12 cellular contexts compared by ENCODE assay signal in the genomic region with DNA sequence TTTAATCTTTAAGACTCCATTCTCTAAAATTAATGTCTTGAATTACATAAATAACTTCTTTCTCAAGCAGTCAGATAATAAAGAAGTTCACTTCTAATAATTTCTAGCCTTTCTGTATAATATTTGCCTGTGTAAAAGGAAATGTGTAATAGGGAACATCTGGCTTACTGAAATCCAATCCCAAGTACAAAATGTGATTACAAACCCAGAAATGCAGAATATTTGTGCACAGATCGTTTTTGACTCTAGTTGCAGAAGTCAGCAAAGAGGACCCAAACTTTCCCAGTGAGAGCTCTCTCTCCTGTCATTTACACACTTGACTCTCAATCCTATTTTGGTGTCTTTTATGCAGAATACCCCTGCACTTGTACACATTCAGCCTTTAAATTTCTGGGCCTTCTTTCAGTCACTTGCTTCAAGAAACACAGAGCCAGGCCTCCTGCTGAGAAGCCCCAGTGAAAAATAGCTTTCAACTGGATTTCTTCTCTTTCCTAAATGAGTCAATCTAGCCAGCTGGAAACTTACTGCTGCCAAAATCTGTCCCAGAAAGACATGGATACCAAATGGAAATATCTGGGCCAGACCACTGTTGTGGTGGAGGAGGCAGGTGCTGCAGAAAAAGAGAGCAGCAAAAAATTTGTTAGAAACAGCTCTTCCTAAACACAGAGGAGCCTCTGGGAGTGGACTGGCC.
DNase-seq lines count a peak whose midpoint lies in the region; TF ChIP-seq lines count a peak whose summit lies in the region.
"Had no signal": no experiment of that assay in that cellular context is flagged by ENCODE, and none has a peak within 500 bp of the region (broad histone marks: within the 10 kb centered on the region; RNA-seq: fewer than 3 reads in every experiment).

No MANE protein-coding gene starts in this region.

- H3K27ac ChIP-seq in SJSA1 = peak overlapping the region; percentile 56; the same call in 1 of the 2 replicates
- H3K27ac ChIP-seq in cingulate gyrus (ENCODE audit: low read depth, low read length) = peak overlapping the region; percentile 76
- H3K27ac ChIP-seq in mesenchymal stem cell (ENCODE audit: low read length, poor library complexity, severe bottlenecking) = peak overlapping the region; percentile 55
- H3K27ac ChIP-seq in tibial nerve = peak overlapping the region in 3 of 4 donors; percentile 32 to 88 (median 87)
- no peak overlapping the region for H3K27ac ChIP-seq in mesendoderm (ENCODE audit: low read depth, low read length)

- H3K4me2 ChIP-seq in mesenchymal stem cell (ENCODE audit: low read length, poor library complexity, severe bottlenecking) (no peak overlapping the region), mesendoderm (ENCODE audit: low read length) (no peak overlapping the region)

- DNase-seq in SJSA1 (ENCODE audit: low read depth in 1 of 2, low spot score in 2 of 2) = no peak
- no peak for DNase-seq in mesenchymal stem cell
- DNase-seq in tibial nerve (ENCODE audit: low spot score in 2 of 2) = no peak
- no peak for DNase-seq in stimulated activated naive CD4-positive, alpha-beta T cell (lab: John Stamatoyannopoulos, UW)
- DNase-seq in mesendoderm = no peak
- DNase-seq in activated CD8-positive, alpha-beta memory T cell treated with anti-CD3 and anti-CD28 coated beads, Interleukin-2, amount 50 U/mL, for 4 hours = no peak
- DNase-seq: activated CD8-positive, alpha-beta T cell treated with anti-CD3 and anti-CD28 coated beads, Interleukin-2, amount 10 ng/mL, durations not matched to agents 7 days and 5 days; activated naive CD8-positive, alpha-beta T cell treated with anti-CD3 and anti-CD28 coated beads for 36 hours; DMS79; kidney; NCI-H1092 treated with DMSO at 0.1 percent for 48 hours had no signal

- TF ChIP-seq POLR2A in tibial nerve (IDR thresholded peaks at IDR 0.05) = no peak

- TF ChIP-seq EP300 in tibial nerve (IDR thresholded peaks at IDR 0.05) = no peak

- H3K79me1 ChIP-seq in mesenchymal stem cell (replicated peaks; ENCODE audit: low read length, poor library complexity, severe bottlenecking) (peaks cover 15% of the 10 kb centered on the region), mesendoderm (ENCODE audit: low read length) (no peaks in the 10 kb centered on the region)

- H3K4ac ChIP-seq in mesenchymal stem cell (ENCODE audit: low read depth in 1 of 2, low read length in 2 of 2) (no peak overlapping the region), mesendoderm (ENCODE audit: low read depth, low read length) (no peak overlapping the region)

- H4K91ac ChIP-seq in mesenchymal stem cell (ENCODE audit: low read length) = no peak overlapping the region

- no peak overlapping the region for H3K23ac ChIP-seq in mesenchymal stem cell (ENCODE audit: low read length in 2 of 2)
- no peak overlapping the region for H3K23ac ChIP-seq in mesendoderm (ENCODE audit: low read length)

- H4K8ac ChIP-seq in mesenchymal stem cell (ENCODE audit: low read length) (no peak overlapping the region), mesendoderm (ENCODE audit: low read depth, low read length) (no peak overlapping the region)

- no peak overlapping the region for H3K56ac ChIP-seq in mesendoderm (ENCODE audit: low read length)

- H2BK12ac ChIP-seq in mesenchymal stem cell (ENCODE audit: low read length in 2 of 2) = no peak overlapping the region

- H2BK15ac ChIP-seq in mesenchymal stem cell (ENCODE audit: low read depth, poor library complexity, severe bottlenecking) (no peak overlapping the region), mesendoderm (replicated peaks; ENCODE audit: low read depth) (no peak overlapping the region)

- no peak for TF ChIP-seq CTCF in tibial nerve (IDR thresholded peaks at IDR 0.05)

- no peaks in the 10 kb centered on the region for H3K9me3 ChIP-seq in SJSA1 (replicated peaks)
- H3K9me3 ChIP-seq in mesenchymal stem cell (ENCODE audit: control insufficient read depth, low read length) = no peaks in the 10 kb centered on the region
- H3K9me3 ChIP-seq in tibial nerve = no peaks in the 10 kb centered on the region

- peak overlapping the region; percentile 57 for H3K9ac ChIP-seq in mesenchymal stem cell (ENCODE audit: low read length)
- H3K9ac ChIP-seq in mesendoderm (ENCODE audit: low read length) = no peak overlapping the region

- H4K5ac ChIP-seq in mesendoderm (ENCODE audit: low read length) = no peak overlapping the region

- peaks cover 66% of the 10 kb centered on the region for H3K36me3 ChIP-seq in SJSA1
- H3K36me3 ChIP-seq in mesenchymal stem cell (ENCODE audit: control insufficient read depth in 1 of 2, insufficient read depth in 2 of 2, low read depth in 1 of 2, low read length in 2 of 2) = peaks cover 17 to 75% of the 10 kb centered on the region in 2 experiments
- H3K36me3 ChIP-seq in tibial nerve = peaks cover 0 to 50% (median 0%) of the 10 kb centered on the region in 3 donors
- H3K36me3 ChIP-seq in mesendoderm (ENCODE audit: control insufficient read depth, insufficient read depth, low read length) = peaks cover 3% of the 10 kb centered on the region

- H2AFZ ChIP-seq in mesenchymal stem cell (ENCODE audit: low read depth, low read length) = no peak overlapping the region

- no peak overlapping the region for H2BK5ac ChIP-seq in mesenchymal stem cell (ENCODE audit: low read depth, low read length, poor library complexity, severe bottlenecking)
- H2BK5ac ChIP-seq in mesendoderm (ENCODE audit: low read length) = no peak overlapping the region

- H3K14ac ChIP-seq in mesenchymal stem cell (ENCODE audit: low read length in 2 of 2) = no peak overlapping the region

- H2AK5ac ChIP-seq in mesenchymal stem cell (ENCODE audit: low read length, severe bottlenecking) (no peak overlapping the region), mesendoderm (ENCODE audit: low read length) (no peak overlapping the region)

- H2BK120ac ChIP-seq in mesenchymal stem cell (ENCODE audit: low read depth, low read length) = no peak overlapping the region
- no peak overlapping the region for H2BK120ac ChIP-seq in mesendoderm (ENCODE audit: low read depth, low read length)

- H3K4me3 ChIP-seq in SJSA1 (no peak overlapping the region), mesenchymal stem cell (ENCODE audit: insufficient read depth in 1 of 2, low read depth in 1 of 2, low read length in 2 of 2) (no peak overlapping the region), tibial nerve (no peak overlapping the region), mesendoderm (ENCODE audit: low read length) (no peak overlapping the region)

- H3K27me3 ChIP-seq in SJSA1 (replicated peaks) = no peaks in the 10 kb centered on the region
- no peaks in the 10 kb centered on the region for H3K27me3 ChIP-seq in mesenchymal stem cell (ENCODE audit: control insufficient read depth in 1 of 2, insufficient read depth in 1 of 2, low read length in 2 of 2)
- no peaks in the 10 kb centered on the region for H3K27me3 ChIP-seq in tibial nerve
- no peaks in the 10 kb centered on the region for H3K27me3 ChIP-seq in mesendoderm (ENCODE audit: insufficient read depth, low read length, poor library complexity)

- H3K4me1 ChIP-seq in SJSA1 (replicated peaks) (peaks cover 48% of the 10 kb centered on the region), mesenchymal stem cell (ENCODE audit: control insufficient read depth, insufficient read depth, low read depth, low read length) (peaks cover 9% of the 10 kb centered on the region), tibial nerve (peaks cover 0 to 84% (median 36%) of the 10 kb centered on the region in 4 donors), mesendoderm (ENCODE audit: control insufficient read depth, low read depth, low read length) (no peaks in the 10 kb centered on the region)

- H3K79me2 ChIP-seq in mesendoderm (ENCODE audit: control insufficient read depth, insufficient read depth, low read length) = no peaks in the 10 kb centered on the region

- WGBS in mesenchymal stem cell = 84% methylated on average over 1 of the region's 1 CpG
- WGBS in tibial nerve, 2 donors = 28 to 29% methylated on average over 1 of the region's 1 CpG
- WGBS in mesendoderm (ENCODE audit: extremely low coverage, insufficient coverage, low lambda C conversion rate) = no CpG with 5 or more reads among the region's 1 CpG

- H3K18ac ChIP-seq in mesenchymal stem cell (ENCODE audit: low read depth in 1 of 2, low read length in 2 of 2) (no peak overlapping the region), mesendoderm (ENCODE audit: low read length) (no peak overlapping the region)
